8 cellular contexts compared by ENCODE assay signal in genomic region chr2:233349005-233349998, GRCh38. TPM values are rescaled to one million over a fixed set of nuclear protein-coding genes. Genes with fewer than 3 reads are reported as not detected.
DNase-seq lines count a peak whose midpoint lies in the region; ATAC-seq and TF ChIP-seq lines count a peak whose summit lies in the region.

No MANE protein-coding gene starts in this region.

- no peak for TF ChIP-seq EP300 in transverse colon (IDR thresholded peaks at IDR 0.05; ENCODE audit: low read depth)

- H3K4me3 ChIP-seq in GM06990 (replicated peaks; ENCODE audit: low read depth, low read length) (no peak overlapping the region), transverse colon (no peak overlapping the region)

- H3K27me3 ChIP-seq in GM06990 (replicated peaks; ENCODE audit: control insufficient read depth, insufficient read depth, low read length): no peaks in the 10 kb centered on the region
- H3K27me3 ChIP-seq in transverse colon: no peaks in the 10 kb centered on the region

- peak; percentile 52 for ATAC-seq in GM21367 (IDR thresholded peaks at IDR 0.05; ENCODE audit: unreplicated experiment)
- peak; percentile 74 for ATAC-seq in left ventricle myocardium superior

- TF ChIP-seq POLR2A in transverse colon (IDR thresholded peaks at IDR 0.05): no peak

- no peaks in the 10 kb centered on the region for H3K9me3 ChIP-seq in transverse colon

- DNase-seq in GM06990 (ENCODE audit: extremely low read depth, insufficient read length) (peak; percentile 56), NCI-H1105 treated with DMSO at 0.1 percent for 48 hours (lab: John Stamatoyannopoulos, UW) (peak; percentile 52), left ventricle myocardium superior (peak; percentile 67), transverse colon (peak; percentile 82), COLO829 (ENCODE audit: low spot score) (no peak), NCI-H774 (lab: John Stamatoyannopoulos, UW) (no peak), AG08395 (ENCODE audit: low spot score) (no peak)

- 39 to 77% methylated on average over 4 to 15 of the region's 15 CpGs for WGBS in transverse colon (ENCODE audit: low coverage in 1 of 2), 2 donors

- H3K36me3 ChIP-seq in GM06990 (ENCODE audit: control insufficient read depth, insufficient read depth, low read length) (no peaks in the 10 kb centered on the region), transverse colon (no peaks in the 10 kb centered on the region)

- TF ChIP-seq CTCF in GM06990 (IDR thresholded peaks at IDR 0.05; ENCODE audit: insufficient read depth, low read length, poor library complexity, severe bottlenecking): no peak
- TF ChIP-seq CTCF in transverse colon (IDR thresholded peaks at IDR 0.05): no peak

- intact Hi-C loops in left ventricle myocardium superior (cut with micrococcal nuclease) (no loop called here), transverse colon (cut with DNase I; ENCODE audit: low total_unique reads) (no loop called here)

- H3K4me1 ChIP-seq in transverse colon: peaks cover 7 to 47% (median 43%) of the 10 kb centered on the region in 4 donors

- H3K27ac ChIP-seq in transverse colon: peak overlapping the region; percentile 56 to 78 (median 70)

- in situ Hi-C loops in transverse colon (cut with MboI; ENCODE audit: low pct_ligation_motif_present in 1 of 4, low pct_unique_long_range_greater_than_20kb in 1 of 4, low sequenced_read_pairs in 3 of 4): no loop called here

RNA-seq across cellular contexts. Expression of gene DGKD, which starts 5.0 kb away (rescaled TPM):
- 27.1 TPM for total RNA-seq in left ventricle myocardium superior
- total RNA-seq in transverse colon: 100 to 1,000 TPM in 1 of 4 donors, 10 to 100 TPM in 3; 55.7 to 166 (median 91.5) TPM

RNA-seq across cellular contexts. Expression of gene SAG, which starts 41.7 kb away (rescaled TPM):
- total RNA-seq in left ventricle myocardium superior (not detected), transverse colon (not detected)

Comparison
In these comparisons a context has a peak if more than half of its experiments do, and no peak if none do; other contexts are left out.
1. DNase-seq: peak in GM06990 (single experiment), NCI-H1105 treated with DMSO at 0.1 percent for 48 hours (single experiment), left ventricle myocardium superior (single experiment) and transverse colon (single experiment); none in COLO829 (single experiment), NCI-H774 (single experiment) and AG08395 (single experiment).